ENCODE assay signal across 8 cellular contexts in genomic region chr2:170409164-170409535, GRCh38.
DNase-seq lines count a peak whose midpoint lies in the region; ATAC-seq and TF ChIP-seq lines count a peak whose summit lies in the region.

No MANE protein-coding gene starts in this region.

- peak overlapping the region; percentile 48 to 73 (median 62) for H3K4me3 Mint-ChIP-seq in naive thymus-derived CD8-positive, alpha-beta T cell

- POLR2A ChIA-PET in naive thymus-derived CD8-positive, alpha-beta T cell (lab: Charles Lee), result interaction anchor here (0.5 to 0.6 kb wide), 2 partner anchors 527 to 1580 kb away, joined by 3 to 4 read pairs; no protein-coding TSS in a partner anchor

- H3K27me3 ChIP-seq in NT2/D1 (ENCODE audit: insufficient read depth, insufficient read length), result no peaks in the 10 kb centered on the region

- no peak overlapping the region for H3K27ac Mint-ChIP-seq in naive thymus-derived CD8-positive, alpha-beta T cell

- H3K4me1 Mint-ChIP-seq in naive thymus-derived CD8-positive, alpha-beta T cell, result peaks cover 6 to 15% (median 12%) of the 10 kb centered on the region in 4 donors

- no peaks in the 10 kb centered on the region for H3K36me3 Mint-ChIP-seq in naive thymus-derived CD8-positive, alpha-beta T cell

- DNase-seq in COLO829 (ENCODE audit: low spot score), result peak; percentile 33
- DNase-seq in HT1080 (ENCODE audit: low read depth), result peak; percentile 37
- DNase-seq in NT2/D1 (ENCODE audit: low read depth, low spot score), result peak; percentile 78
- DNase-seq in activated CD8-positive, alpha-beta memory T cell treated with anti-CD3 and anti-CD28 coated beads, Interleukin-2, amount 50 U/mL, for 24 hours (ENCODE audit: extremely low read depth), result peak; percentile 49
- DNase-seq in epithelial cell of esophagus (ENCODE audit: low read depth), result peak; percentile 72
- peak; percentile 40 to 86 (median 70) for DNase-seq in naive thymus-derived CD8-positive, alpha-beta T cell
- DNase-seq in stimulated activated CD8-positive, alpha-beta memory T cell treated with anti-CD3 and anti-CD28 coated beads, Interleukin-7, amount 100 ng/mL, for 48 hours (ENCODE audit: extremely low read depth in 1 of 2, low read depth in 1 of 2), result peak; percentile 28 to 59

- peaks cover 14 to 36% (median 28%) of the 10 kb centered on the region in 5 donors for H3K27me3 Mint-ChIP-seq in naive thymus-derived CD8-positive, alpha-beta T cell

- ATAC-seq in naive thymus-derived CD8-positive, alpha-beta T cell, result peak; percentile 65 to 68
- no peak for ATAC-seq in HG02798 (IDR thresholded peaks at IDR 0.05; ENCODE audit: poor library complexity, unreplicated experiment)

- H3K36me3 ChIP-seq in NT2/D1 (ENCODE audit: insufficient read depth, insufficient read length, low read length), result no peaks in the 10 kb centered on the region

- peaks cover 3% of the 10 kb centered on the region for H3K4me1 ChIP-seq in NT2/D1 (ENCODE audit: insufficient read depth, insufficient read length)

- no peak overlapping the region for H3K4me3 ChIP-seq in NT2/D1 (ENCODE audit: insufficient read length, low read depth)
- H3K4me3 ChIP-seq in epithelial cell of esophagus (ENCODE audit: low read length), result no peak overlapping the region

- no peak overlapping the region for H3K9ac ChIP-seq in NT2/D1 (ENCODE audit: insufficient read length, low read depth)

- peak; percentile 84 for TF ChIP-seq CTCF in epithelial cell of esophagus (IDR thresholded peaks at IDR 0.05; ENCODE audit: insufficient read depth, low read depth, low read length, missing control alignments)

- no peaks in the 10 kb centered on the region for H3K9me3 Mint-ChIP-seq in naive thymus-derived CD8-positive, alpha-beta T cell

- no peaks in the 10 kb centered on the region for H3K9me3 ChIP-seq in NT2/D1 (ENCODE audit: insufficient read depth, low read length)
